12 cellular contexts compared by ENCODE assay signal in genomic region chr3:175193815-175194518, GRCh38.
DNase-seq lines count a peak whose midpoint lies in the region; ATAC-seq and TF ChIP-seq lines count a peak whose summit lies in the region.
"Had no signal": no experiment of that assay in that cellular context is flagged by ENCODE, and none has a peak within 500 bp of the region (broad histone marks: within the 10 kb centered on the region; RNA-seq: fewer than 3 reads in every experiment).

No MANE protein-coding gene starts in this region.

- WGBS in endodermal cell (ENCODE audit: insufficient coverage in 1 of 2, insufficient read length in 1 of 2), 2 experiments: 93% methylated on average over 4 of the region's 4 CpGs; no CpG with 5 or more reads in 1 of the 2 experiments

- H3K4me1 ChIP-seq in PC-3 (ENCODE audit: insufficient read depth, low read length): peaks cover 34% of the 10 kb centered on the region
- no peaks in the 10 kb centered on the region for H3K4me1 ChIP-seq in CD8-positive, alpha-beta T cell (ENCODE audit: insufficient read depth, low read length)
- H3K4me1 ChIP-seq in endodermal cell (ENCODE audit: control insufficient read depth, insufficient read depth, low read length): no peaks in the 10 kb centered on the region
- H3K4me1 ChIP-seq in SJCRH30: peaks cover 2% of the 10 kb centered on the region; the same call in 1 of the 2 replicates
- H3K4me1 ChIP-seq: sigmoid colon had no signal

- no peaks in the 10 kb centered on the region for H3K79me2 ChIP-seq in PC-3 (ENCODE audit: low read length)

- H3K27me3 ChIP-seq in PC-3 (ENCODE audit: low read length) (no peaks in the 10 kb centered on the region), endodermal cell (ENCODE audit: control insufficient read depth, insufficient read depth, low read length, poor library complexity, severe bottlenecking) (no peaks in the 10 kb centered on the region), SJCRH30 (no peaks in the 10 kb centered on the region)
- H3K27me3 ChIP-seq in CD8-positive, alpha-beta T cell (ENCODE audit: insufficient read depth, low read length): no peaks in the 10 kb centered on the region
- H3K27me3 ChIP-seq: cardiac muscle cell, sigmoid colon had no signal

- peak overlapping the region; percentile 49 for H3K4me2 ChIP-seq in PC-3 (ENCODE audit: low read length)

- POLR2A ChIA-PET in PC-3 (lab: Charles Lee; ENCODE audit: unreplicated experiment): no interaction called here
- POLR2A ChIA-PET in CD8-positive, alpha-beta T cell (lab: Charles Lee): no interaction called here

- H3K36me3 Mint-ChIP-seq in CD8-positive, alpha-beta T cell: no peaks in the 10 kb centered on the region
- H3K36me3 Mint-ChIP-seq in endodermal cell (ENCODE audit: low read depth): no peaks in the 10 kb centered on the region

- no peak for TF ChIP-seq CTCF in PC-3 (conservative IDR thresholded peaks at IDR 0.05; ENCODE audit: low read depth, low read length)
- no peak for TF ChIP-seq CTCF in CD8-positive, alpha-beta T cell (IDR thresholded peaks at IDR 0.05)
- TF ChIP-seq CTCF in endodermal cell (conservative IDR thresholded peaks at IDR 0.05): no peak

- no peak overlapping the region for H3K4me3 Mint-ChIP-seq in CD8-positive, alpha-beta T cell
- H3K4me3 Mint-ChIP-seq in endodermal cell: no peak overlapping the region
- H3K4me3 Mint-ChIP-seq: stimulated activated naive CD8-positive, alpha-beta T cell treated with anti-CD3 and anti-CD28 coated beads, Interleukin-15, amount 100 ng/mL, for 72 hours had no signal

- H3K4me1 Mint-ChIP-seq in CD8-positive, alpha-beta T cell (ENCODE audit: low read depth): no peaks in the 10 kb centered on the region
- H3K4me1 Mint-ChIP-seq in endodermal cell: no peaks in the 10 kb centered on the region
- H3K4me1 Mint-ChIP-seq: stimulated activated naive CD8-positive, alpha-beta T cell treated with anti-CD3 and anti-CD28 coated beads, Interleukin-15, amount 100 ng/mL, for 72 hours had no signal

- H3K9ac ChIP-seq in PC-3 (ENCODE audit: low read length): peak overlapping the region; percentile 49
- H3K9ac ChIP-seq in endodermal cell (ENCODE audit: extremely low read depth, low read length, poor library complexity, severe bottlenecking): no peak overlapping the region

- H3K4me3 ChIP-seq in PC-3 (ENCODE audit: low read length) (no peak overlapping the region), endodermal cell (ENCODE audit: low read length) (no peak overlapping the region), SJCRH30 (no peak overlapping the region)
- H3K4me3 ChIP-seq in CD8-positive, alpha-beta T cell (ENCODE audit: low read depth, low read length): no peak overlapping the region
- H3K4me3 ChIP-seq: cardiac muscle cell, sigmoid colon had no signal

- peak; percentile 64 for ATAC-seq in GM18511 (IDR thresholded peaks at IDR 0.05; ENCODE audit: unreplicated experiment)
- ATAC-seq in HG02798 (IDR thresholded peaks at IDR 0.05; ENCODE audit: poor library complexity, unreplicated experiment): peak; percentile 64
- peak; percentile 75 for ATAC-seq in PC-3
- ATAC-seq in CD8-positive, alpha-beta T cell: no peak
- ATAC-seq: stimulated activated naive CD8-positive, alpha-beta T cell treated with anti-CD3 and anti-CD28 coated beads, Interleukin-15, amount 100 ng/mL, for 72 hours had no signal

- H3K27ac Mint-ChIP-seq in CD8-positive, alpha-beta T cell: no peak overlapping the region
- H3K27ac Mint-ChIP-seq in endodermal cell: no peak overlapping the region
- H3K27ac Mint-ChIP-seq: stimulated activated naive CD8-positive, alpha-beta T cell treated with anti-CD3 and anti-CD28 coated beads, Interleukin-15, amount 100 ng/mL, for 72 hours had no signal

- no peaks in the 10 kb centered on the region for H4K20me1 ChIP-seq in PC-3 (ENCODE audit: low read length)

- 0 out of 2 replicates have a peak overlapping the region, but pooled peaks have one; percentile 1 for H2AFZ ChIP-seq in PC-3 (ENCODE audit: low read length)

- H3K27me3 Mint-ChIP-seq in CD8-positive, alpha-beta T cell (ENCODE audit: low read depth): no peaks in the 10 kb centered on the region
- H3K27me3 Mint-ChIP-seq in endodermal cell (ENCODE audit: insufficient read depth): no peaks in the 10 kb centered on the region
- H3K27me3 Mint-ChIP-seq: stimulated activated naive CD8-positive, alpha-beta T cell treated with anti-CD3 and anti-CD28 coated beads, Interleukin-15, amount 100 ng/mL, for 72 hours had no signal

- CTCF ChIA-PET in PC-3 (lab: Charles Lee): no interaction called here
- CTCF ChIA-PET in CD8-positive, alpha-beta T cell (lab: Charles Lee): no interaction called here

- no peaks in the 10 kb centered on the region for H3K9me2 ChIP-seq in PC-3 (replicated peaks; ENCODE audit: low read length)

- BruUV-seq in PC-3 (replicated peaks; lab: Mats Ljungman, UMichigan): no TSS peak

- H3F3A ChIP-seq in PC-3 (ENCODE audit: low read length, unreplicated experiment): no peaks in the 10 kb centered on the region

- H3K9me3 Mint-ChIP-seq in CD8-positive, alpha-beta T cell: peaks cover 6% of the 10 kb centered on the region
- peaks cover 5% of the 10 kb centered on the region for H3K9me3 Mint-ChIP-seq in endodermal cell

- intact Hi-C loops in PC-3 (cut with micrococcal nuclease): loop anchor here (5.0 kb wide), 2 partner anchors 42 to 68 kb away; no protein-coding TSS in a partner anchor
- intact Hi-C loops in CD8-positive, alpha-beta T cell (cut with DNase I, micrococcal nuclease): no loop called here

- H3K36me3 ChIP-seq in PC-3 (ENCODE audit: low read depth, low read length) (no peaks in the 10 kb centered on the region), endodermal cell (ENCODE audit: control insufficient read depth, insufficient read depth, low read length) (no peaks in the 10 kb centered on the region), SJCRH30 (no peaks in the 10 kb centered on the region)
- H3K36me3 ChIP-seq in CD8-positive, alpha-beta T cell (ENCODE audit: insufficient read depth, low read length): no peaks in the 10 kb centered on the region
- H3K36me3 ChIP-seq: cardiac muscle cell, sigmoid colon had no signal

- peak overlapping the region; percentile 89 for H3K27ac ChIP-seq in PC-3 (ENCODE audit: low read length)
- no peak overlapping the region for H3K27ac ChIP-seq in CD8-positive, alpha-beta T cell (ENCODE audit: low read depth, low read length)
- no peak overlapping the region for H3K27ac ChIP-seq in endodermal cell (ENCODE audit: low read depth, low read length)
- no peak overlapping the region for H3K27ac ChIP-seq in SJCRH30
- H3K27ac ChIP-seq: cardiac muscle cell, sigmoid colon had no signal

- H3K9me3 ChIP-seq in PC-3 (ENCODE audit: low read length): no peaks in the 10 kb centered on the region
- no peaks in the 10 kb centered on the region for H3K9me3 ChIP-seq in CD8-positive, alpha-beta T cell (ENCODE audit: low read length)
- H3K9me3 ChIP-seq in endodermal cell (ENCODE audit: control insufficient read depth, low read length): no peaks in the 10 kb centered on the region
- 0 out of 2 replicates have a peak, but pooled peaks cover 5% of the 10 kb centered on the region for H3K9me3 ChIP-seq in SJCRH30 (replicated peaks)
- H3K9me3 ChIP-seq: sigmoid colon had no signal

- DNase-seq in PC-3: peak; percentile 84
- DNase-seq in pons (ENCODE audit: low spot score): peak; percentile 2
- DNase-seq in CD8-positive, alpha-beta T cell: no peak
- no peak for DNase-seq in endodermal cell
- DNase-seq in iPS-NIHi7 (ENCODE audit: extremely low spot score): no peak
- DNase-seq in SJCRH30: no peak
- DNase-seq: islet precursor cell; sigmoid colon; stimulated activated naive CD8-positive, alpha-beta T cell treated with anti-CD3 and anti-CD28 coated beads, Interleukin-15, amount 100 ng/mL, for 72 hours had no signal

Comparison
In these comparisons a context has a peak if more than half of its experiments do, and no peak if none do; other contexts are left out.
1. DNase-seq: peak in PC-3 (single experiment) and pons (single experiment); none in CD8-positive, alpha-beta T cell (0 of 7), endodermal cell (single experiment), iPS-NIHi7 (single experiment) and SJCRH30 (0 of 2).